ENCODE assay signal across 8 cellular contexts in the genomic region with DNA sequence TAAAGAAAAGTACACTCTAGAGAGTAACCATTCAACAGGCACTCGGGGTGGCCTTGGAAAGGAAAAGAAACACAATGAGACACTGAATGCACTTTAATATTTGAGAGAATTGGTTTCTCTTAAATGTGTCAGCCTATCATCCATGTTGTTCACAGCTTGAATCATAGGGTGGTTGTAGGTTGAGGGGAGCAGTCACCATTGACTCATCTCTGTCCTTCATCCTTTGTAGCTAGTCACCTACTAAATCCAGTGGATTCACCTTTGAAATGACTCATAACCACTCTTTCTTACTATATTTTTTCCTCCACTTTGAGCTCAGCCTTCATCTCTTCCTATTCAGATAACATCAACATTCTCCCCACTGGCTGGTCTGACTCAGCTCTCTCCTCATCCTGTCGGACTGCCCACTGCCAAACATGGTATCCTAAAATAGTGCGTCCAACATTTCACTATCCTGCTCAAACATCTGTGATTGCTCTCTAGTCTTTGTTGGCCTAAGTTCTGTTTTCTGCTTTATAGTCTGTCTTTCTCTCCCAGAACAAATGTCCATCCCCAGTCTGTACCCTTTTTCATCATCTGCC.
DNase-seq lines count a peak whose midpoint lies in the region; ATAC-seq and TF ChIP-seq lines count a peak whose summit lies in the region.

No MANE protein-coding gene starts in this region.

- no peak for TF ChIP-seq POLR2A in Peyer's patch (IDR thresholded peaks at IDR 0.05)
- no peak for TF ChIP-seq POLR2A in prostate gland (IDR thresholded peaks at IDR 0.05)

- H3K27me3 Mint-ChIP-seq in activated naive CD8-positive, alpha-beta T cell treated with anti-CD3 and anti-CD28 coated beads, Interleukin-2, amount 50 U/mL, for 24 hours = peaks cover 3% of the 10 kb centered on the region
- peaks cover 8% of the 10 kb centered on the region in 2 donors for H3K27me3 Mint-ChIP-seq in effector memory CD8-positive, alpha-beta T cell

- H3K36me3 Mint-ChIP-seq in activated naive CD8-positive, alpha-beta T cell treated with anti-CD3 and anti-CD28 coated beads, Interleukin-2, amount 50 U/mL, for 24 hours (ENCODE audit: low read depth) = peaks cover 2% of the 10 kb centered on the region
- H3K36me3 Mint-ChIP-seq in effector memory CD8-positive, alpha-beta T cell (ENCODE audit: insufficient read depth) = no peaks in the 10 kb centered on the region

- intact Hi-C loops in prostate gland (cut with DNase I) = no loop called here

- H3K4me1 Mint-ChIP-seq in activated naive CD8-positive, alpha-beta T cell treated with anti-CD3 and anti-CD28 coated beads, Interleukin-2, amount 50 U/mL, for 24 hours = peaks cover 29% of the 10 kb centered on the region
- H3K4me1 Mint-ChIP-seq in effector memory CD8-positive, alpha-beta T cell (ENCODE audit: low read depth in 2 of 2) = no peaks in the 10 kb centered on the region

- ATAC-seq in GM18502 (IDR thresholded peaks at IDR 0.05; ENCODE audit: poor library complexity, unreplicated experiment) = peak; percentile 79
- peak; percentile 98 for ATAC-seq in activated naive CD8-positive, alpha-beta T cell treated with anti-CD3 and anti-CD28 coated beads, Interleukin-2, amount 50 U/mL, for 24 hours
- no peak for ATAC-seq in effector memory CD8-positive, alpha-beta T cell (replicated peaks)

- 43% methylated on average over 3 of the region's 3 CpGs for WGBS in prostate gland

- TF ChIP-seq CTCF in Peyer's patch (IDR thresholded peaks at IDR 0.05) (no peak), prostate gland (IDR thresholded peaks at IDR 0.05) (no peak)

- H3K27ac Mint-ChIP-seq in activated naive CD8-positive, alpha-beta T cell treated with anti-CD3 and anti-CD28 coated beads, Interleukin-2, amount 50 U/mL, for 24 hours = peak overlapping the region; percentile 77
- H3K27ac Mint-ChIP-seq in effector memory CD8-positive, alpha-beta T cell = no peak overlapping the region

- no peaks in the 10 kb centered on the region for H3K27me3 ChIP-seq in Peyer's patch
- no peaks in the 10 kb centered on the region for H3K27me3 ChIP-seq in prostate gland (replicated peaks; ENCODE audit: insufficient read depth)

- H3K36me3 ChIP-seq in Peyer's patch (no peaks in the 10 kb centered on the region), prostate gland (no peaks in the 10 kb centered on the region)

- H3K4me3 ChIP-seq in Peyer's patch (no peak overlapping the region), prostate gland (no peak overlapping the region)

- DNase-seq in LHCN-M2 (ENCODE audit: low read depth) = peak; percentile 87
- DNase-seq in activated naive CD8-positive, alpha-beta T cell treated with anti-CD3 and anti-CD28 coated beads, Interleukin-2, amount 50 U/mL, for 24 hours = peak; percentile 41
- DNase-seq in renal cortical epithelial cell (ENCODE audit: low read depth) = peak; percentile 92
- DNase-seq in Peyer's patch = no peak
- DNase-seq in NK-92 (lab: John Stamatoyannopoulos, UW; ENCODE audit: unreplicated experiment) = no peak
- no peak for DNase-seq in effector memory CD8-positive, alpha-beta T cell
- no peak for DNase-seq in prostate gland (ENCODE audit: low spot score)

- H3K9me3 Mint-ChIP-seq in activated naive CD8-positive, alpha-beta T cell treated with anti-CD3 and anti-CD28 coated beads, Interleukin-2, amount 50 U/mL, for 24 hours = peaks cover 12% of the 10 kb centered on the region
- H3K9me3 Mint-ChIP-seq in effector memory CD8-positive, alpha-beta T cell = no peaks in the 10 kb centered on the region

- H3K4me3 Mint-ChIP-seq in activated naive CD8-positive, alpha-beta T cell treated with anti-CD3 and anti-CD28 coated beads, Interleukin-2, amount 50 U/mL, for 24 hours = no peak overlapping the region
- H3K4me3 Mint-ChIP-seq in effector memory CD8-positive, alpha-beta T cell = no peak overlapping the region

- H3K4me1 ChIP-seq in Peyer's patch (no peaks in the 10 kb centered on the region), prostate gland (replicated peaks) (no peaks in the 10 kb centered on the region)

- H3K9me3 ChIP-seq in Peyer's patch (no peaks in the 10 kb centered on the region), prostate gland (no peaks in the 10 kb centered on the region)

- H3K27ac ChIP-seq in Peyer's patch = no peak overlapping the region
- no peak overlapping the region for H3K27ac ChIP-seq in prostate gland

Comparison
In these comparisons a context has a peak if more than half of its experiments do, and no peak if none do; other contexts are left out.
1. DNase-seq: peak in LHCN-M2 (single experiment), activated naive CD8-positive, alpha-beta T cell treated with anti-CD3 and anti-CD28 coated beads, Interleukin-2, amount 50 U/mL, for 24 hours (single experiment) and renal cortical epithelial cell (single experiment); none in Peyer's patch (0 of 3), NK-92 (single experiment), effector memory CD8-positive, alpha-beta T cell (0 of 3) and prostate gland (single experiment).